ENCODE assay signal across 21 cellular contexts in genomic region chr14:54516709-54517108, GRCh38. TPM values are rescaled to one million over a fixed set of nuclear protein-coding genes. Genes with fewer than 3 reads are reported as not detected.
A peak's percentile ranks its signal among the peaks of the same experiment; 100 is the strongest.
DNase-seq lines count a peak whose midpoint lies in the region; ATAC-seq and TF ChIP-seq lines count a peak whose summit lies in the region.
"Had no signal": no experiment of that assay in that cellular context is flagged by ENCODE, and none has a peak within 500 bp of the region (broad histone marks: within the 10 kb centered on the region; RNA-seq: fewer than 3 reads in every experiment).

No MANE protein-coding gene starts in this region.

- H3K9me3 ChIP-seq in T-helper 17 cell (ENCODE audit: control insufficient read depth, low read length, poor library complexity, severe bottlenecking) (no peaks in the 10 kb centered on the region), hepatocyte (ENCODE audit: low read depth) (no peaks in the 10 kb centered on the region)

- WGBS in hepatocyte (ENCODE audit: low lambda C conversion rate, missing lambda C conversion rate) = 89% methylated on average over 1 of the region's 1 CpG

- POLR2A ChIA-PET in activated CD4-positive, alpha-beta T cell treated with anti-CD3 and anti-CD28 coated beads for 36 hours (lab: Charles Lee) = no interaction called here

- H3K4me1 ChIP-seq in hepatocyte (ENCODE audit: insufficient read depth) = no peaks in the 10 kb centered on the region
- H3K4me1 ChIP-seq: Caco-2 had no signal

- H3K9me2 ChIP-seq in hepatocyte (replicated peaks; ENCODE audit: insufficient read depth) = no peaks in the 10 kb centered on the region

- no peaks in the 10 kb centered on the region for H4K20me1 ChIP-seq in hepatocyte (ENCODE audit: insufficient read depth, poor library complexity, severe bottlenecking)

- H3K36me3 Mint-ChIP-seq in activated CD4-positive, alpha-beta T cell treated with anti-CD3 and anti-CD28 coated beads for 36 hours (ENCODE audit: low read depth) = peaks cover 23% of the 10 kb centered on the region
- peaks cover 5% of the 10 kb centered on the region for H3K36me3 Mint-ChIP-seq in T-helper 17 cell (ENCODE audit: low read depth)
- H3K36me3 Mint-ChIP-seq in memory B cell = peaks cover 36% of the 10 kb centered on the region

- intact Hi-C loops in activated CD4-positive, alpha-beta T cell treated with anti-CD3 and anti-CD28 coated beads for 36 hours (cut with DNase I, micrococcal nuclease) = no loop called here

- TF ChIP-seq CTCF in hepatocyte (IDR thresholded peaks at IDR 0.05; ENCODE audit: poor library complexity) = no peak

- CTCF ChIA-PET in activated CD4-positive, alpha-beta T cell treated with anti-CD3 and anti-CD28 coated beads for 36 hours (lab: Charles Lee) = interaction anchor here (0.8 to 0.9 kb wide), 4 partner anchors 21 to 120 kb away, joined by 3 read pairs; partner anchors contain the start of gene CDKN3

- H3K4me3 Mint-ChIP-seq in activated CD4-positive, alpha-beta T cell treated with anti-CD3 and anti-CD28 coated beads for 36 hours = no peak overlapping the region
- H3K4me3 Mint-ChIP-seq in T-helper 17 cell = no peak overlapping the region
- H3K4me3 Mint-ChIP-seq in memory B cell = no peak overlapping the region
- H3K4me3 Mint-ChIP-seq: CD8-positive, alpha-beta T cell had no signal

- peaks cover 23% of the 10 kb centered on the region for H3K4me1 Mint-ChIP-seq in activated CD4-positive, alpha-beta T cell treated with anti-CD3 and anti-CD28 coated beads for 36 hours
- peaks cover 34% of the 10 kb centered on the region for H3K4me1 Mint-ChIP-seq in T-helper 17 cell
- peaks cover 21% of the 10 kb centered on the region for H3K4me1 Mint-ChIP-seq in memory B cell

- H3K27ac ChIP-seq in hepatocyte = no peak overlapping the region
- H3K27ac ChIP-seq: 22Rv1, C4-2B had no signal

- no peaks in the 10 kb centered on the region for H3K27me3 Mint-ChIP-seq in activated CD4-positive, alpha-beta T cell treated with anti-CD3 and anti-CD28 coated beads for 36 hours
- H3K27me3 Mint-ChIP-seq in T-helper 17 cell (no peaks in the 10 kb centered on the region), memory B cell (no peaks in the 10 kb centered on the region)
- H3K27me3 Mint-ChIP-seq: CD4-positive, CD25-positive, alpha-beta regulatory T cell had no signal

- no peaks in the 10 kb centered on the region for H3K36me3 ChIP-seq in hepatocyte (replicated peaks; ENCODE audit: insufficient read depth, low read depth)

- H3K9me3 Mint-ChIP-seq in activated CD4-positive, alpha-beta T cell treated with anti-CD3 and anti-CD28 coated beads for 36 hours (ENCODE audit: low read depth) = peaks cover 8% of the 10 kb centered on the region
- H3K9me3 Mint-ChIP-seq in memory B cell = peaks cover 11% of the 10 kb centered on the region

- peaks cover 96% of the 10 kb centered on the region for H3K79me2 ChIP-seq in hepatocyte

- no peak overlapping the region for H2AFZ ChIP-seq in hepatocyte

- no peaks in the 10 kb centered on the region for H3K27me3 ChIP-seq in hepatocyte

- H3K4me3 ChIP-seq in hepatocyte = no peak overlapping the region
- H3K4me3 ChIP-seq: GM12878 had no signal

- ATAC-seq in activated CD4-positive, alpha-beta T cell treated with anti-CD3 and anti-CD28 coated beads for 36 hours = no peak
- no peak for ATAC-seq in T-helper 17 cell
- no peak for ATAC-seq in memory B cell (ENCODE audit: low read depth)
- ATAC-seq in GM21576 (IDR thresholded peaks at IDR 0.05; ENCODE audit: unreplicated experiment) = no peak
- ATAC-seq: CD8-positive, alpha-beta T cell; GM12878 had no signal

- no peak for DNase-seq in activated CD4-positive, alpha-beta T cell treated with anti-CD3 and anti-CD28 coated beads for 36 hours
- DNase-seq in activated CD4-positive, alpha-beta T cell treated with anti-CD3 and anti-CD28 coated beads for 48 hours = no peak
- DNase-seq in T-helper 17 cell = no peak
- DNase-seq in memory B cell (ENCODE audit: low spot score in 2 of 2) = no peak
- DNase-seq in C1 segment of cervical spinal cord (lab: John Stamatoyannopoulos, UW) = no peak
- DNase-seq in hepatocyte (ENCODE audit: low spot score) = no peak
- DNase-seq: ACHN; Caco-2; CD4-positive, CD25-positive, alpha-beta regulatory T cell; CD8-positive, alpha-beta T cell; DMS 273 treated with DMSO at 0.1 percent for 48 hours; DMS79; EL; GDM1; GOT3; H7; HCEC 1CT had no signal

- H3K27ac Mint-ChIP-seq in activated CD4-positive, alpha-beta T cell treated with anti-CD3 and anti-CD28 coated beads for 36 hours = peak overlapping the region; percentile 26
- H3K27ac Mint-ChIP-seq in T-helper 17 cell (peak overlapping the region; percentile 8), memory B cell (peak overlapping the region; percentile 67)
- H3K27ac Mint-ChIP-seq: CD4-positive, CD25-positive, alpha-beta regulatory T cell; CD8-positive, alpha-beta T cell had no signal

- H3K4me2 ChIP-seq in hepatocyte = no peak overlapping the region

RNA-seq across cellular contexts. Expression of gene CGRRF1, which starts 7.0 kb away (rescaled TPM):
- 10 to 100 TPM; 10.2 to 15.2 TPM for total RNA-seq in activated CD4-positive, alpha-beta T cell treated with anti-CD3 and anti-CD28 coated beads for 36 hours
- 10 to 100 TPM; 28.3 to 35.8 TPM for total RNA-seq in T-helper 17 cell
- total RNA-seq in hepatocyte = 24.9 and 27.0 TPM in 2 replicates
- polyA plus RNA-seq in hepatocyte = 20.7 and 22.9 TPM in 2 replicates

RNA-seq across cellular contexts. Expression of gene GMFB, which starts 27.9 kb away (rescaled TPM):
- 10 to 100 TPM; 28.9 to 37.3 TPM for total RNA-seq in activated CD4-positive, alpha-beta T cell treated with anti-CD3 and anti-CD28 coated beads for 36 hours
- total RNA-seq in T-helper 17 cell (10 to 100 TPM; 25.4 to 42.5 TPM), hepatocyte (80.7 and 138 TPM in 2 replicates)
- polyA plus RNA-seq in hepatocyte = 41.8 and 47.3 TPM in 2 replicates

RNA-seq across cellular contexts. Expression of gene SAMD4A, which starts 50.2 kb away (rescaled TPM):
- 1 to 10 TPM; 2.7 to 2.8 TPM for total RNA-seq in activated CD4-positive, alpha-beta T cell treated with anti-CD3 and anti-CD28 coated beads for 36 hours
- 1 to 10 TPM; 6.5 to 6.9 TPM for total RNA-seq in T-helper 17 cell
- 15.7 and 17.9 TPM in 2 replicates for total RNA-seq in hepatocyte
- 10.5 and 11.7 TPM in 2 replicates for polyA plus RNA-seq in hepatocyte

Comparison
In these comparisons a context has a peak if more than half of its experiments do, and no peak if none do; other contexts are left out.
1. H3K27ac Mint-ChIP-seq: peak in every context shown above with its lines; median percentile 67 in memory B cell; 26 in activated CD4-positive, alpha-beta T cell treated with anti-CD3 and anti-CD28 coated beads for 36 hours; 8 in T-helper 17 cell.